In genomic region chr1:32142446-32143301, GRCh38 we compare ENCODE assay signal across 8 cellular contexts. TPM values are rescaled to one million over a fixed set of nuclear protein-coding genes. Genes with fewer than 3 reads are reported as not detected.
A peak's percentile ranks its signal among the peaks of the same experiment; 100 is the strongest.
DNase-seq lines count a peak whose midpoint lies in the region; TF ChIP-seq lines count a peak whose summit lies in the region.

No MANE protein-coding gene starts in this region.

- WGBS in tibial nerve, 2 donors: 51 to 65% methylated on average over 6 of the region's 6 CpGs

- TF ChIP-seq CTCF in tibial nerve (IDR thresholded peaks at IDR 0.05): no peak

- peak in 1 of 2 donors; percentile 39 for TF ChIP-seq EP300 in tibial nerve (IDR thresholded peaks at IDR 0.05)

- DNase-seq in NCI-H82 (lab: John Stamatoyannopoulos, UW) (peak; percentile 22), NCI-H82 treated with DMSO at 0.1 percent for 48 hours (lab: John Stamatoyannopoulos, UW; ENCODE audit: unreplicated experiment) (no peak), astrocyte of the hippocampus (ENCODE audit: low read depth, low spot score) (peak; percentile 66), iris pigment epithelial cell (ENCODE audit: low read depth) (peak; percentile 65), tibial nerve (ENCODE audit: low spot score in 2 of 2) (peak; percentile 16 to 40), NCI-H1436 (lab: John Stamatoyannopoulos, UW) (no peak), cerebellar nuclear complex (lab: John Stamatoyannopoulos, UW) (no peak)
- no peak for DNase-seq in activated naive CD4-positive, alpha-beta T cell treated with Interleukin-2 at 50 U/mL for 16 hours

- H3K36me3 ChIP-seq in tibial nerve: peaks cover 0 to 11% (median 0%) of the 10 kb centered on the region in 3 donors

- no peak for TF ChIP-seq POLR2A in tibial nerve (IDR thresholded peaks at IDR 0.05)

- no peak overlapping the region for H3K4me3 ChIP-seq in tibial nerve

- H3K4me1 ChIP-seq in tibial nerve: peaks cover 0 to 42% (median 10%) of the 10 kb centered on the region in 4 donors

- H3K27me3 ChIP-seq in tibial nerve: no peaks in the 10 kb centered on the region

- peak overlapping the region in 3 of 4 donors; percentile 54 to 70 (median 64) for H3K27ac ChIP-seq in tibial nerve

- peaks cover 0 to 12% (median 0%) of the 10 kb centered on the region in 4 donors for H3K9me3 ChIP-seq in tibial nerve

RNA-seq across cellular contexts. Expression of gene KPNA6, which starts 34.8 kb away (rescaled TPM):
- 10 to 100 TPM; 30.3 to 39.3 (median 33.5) TPM for total RNA-seq in tibial nerve

RNA-seq across cellular contexts. Expression of gene TXLNA, which starts 36.8 kb away (rescaled TPM):
- total RNA-seq in tibial nerve: 10 to 100 TPM; 41.4 to 52.0 (median 49.5) TPM

RNA-seq across cellular contexts. Expression of gene CCDC28B, which starts 57.7 kb away (rescaled TPM):
- total RNA-seq in tibial nerve: 10 to 100 TPM in 1 of 4 donors, 1 to 10 TPM in 3; 2.7 to 12.0 (median 6.2) TPM

Comparison
In these comparisons a context has a peak if more than half of its experiments do, and no peak if none do; other contexts are left out.
1. DNase-seq: peak in NCI-H82 (single experiment), astrocyte of the hippocampus (single experiment), iris pigment epithelial cell (single experiment) and tibial nerve (2 of 2); none in NCI-H82 treated with DMSO at 0.1 percent for 48 hours (single experiment), activated naive CD4-positive, alpha-beta T cell treated with Interleukin-2 at 50 U/mL for 16 hours (single experiment), NCI-H1436 (single experiment) and cerebellar nuclear complex (0 of 2).